10 cellular contexts compared by ENCODE assay signal in genomic region chr19:7292352-7292949, GRCh38. TPM values are rescaled to one million over a fixed set of nuclear protein-coding genes. Genes with fewer than 3 reads are reported as not detected.
DNase-seq lines count a peak whose midpoint lies in the region; ATAC-seq and TF ChIP-seq lines count a peak whose summit lies in the region.
"Had no signal": no experiment of that assay in that cellular context is flagged by ENCODE, and none has a peak within 500 bp of the region (broad histone marks: within the 10 kb centered on the region; RNA-seq: fewer than 3 reads in every experiment).

No MANE protein-coding gene starts in this region.

- H3K4me3 ChIP-seq in lung (peak overlapping the region; percentile 36), tibial nerve (peak overlapping the region; percentile 79 to 93 (median 92)), WERI-Rb-1 (ENCODE audit: low read depth, low read length) (no peak overlapping the region)

- H3K4me1 ChIP-seq in lung (ENCODE audit: control insufficient read depth in 2 of 2, insufficient read depth in 2 of 2, low read length in 2 of 2): peaks cover 0 to 8% of the 10 kb centered on the region in 2 donors
- H3K4me1 ChIP-seq in tibial nerve: peaks cover 0 to 37% (median 12%) of the 10 kb centered on the region in 4 donors

- no peak for DNase-seq in activated naive CD4-positive, alpha-beta T cell treated with anti-CD3 and anti-CD28 coated beads for 36 hours
- no peak for DNase-seq in activated naive CD4-positive, alpha-beta T cell treated with anti-CD3 and anti-CD28 coated beads, Interleukin-2, amount 50 U/mL, for 72 hours (ENCODE audit: low spot score in 2 of 2)
- no peak for DNase-seq in activated naive CD8-positive, alpha-beta T cell treated with anti-CD3 and anti-CD28 coated beads, Interleukin-2, amount 10 ng/mL, durations not matched to agents 7 days and 5 days
- DNase-seq in lung (ENCODE audit: low spot score) (no peak), tibial nerve (ENCODE audit: low spot score in 2 of 2) (no peak), WERI-Rb-1 (no peak), NCI-H2081 (lab: John Stamatoyannopoulos, UW) (no peak), H4 (ENCODE audit: low spot score) (no peak)
- DNase-seq: DMS79, NCI-H446 had no signal

- ATAC-seq in activated naive CD4-positive, alpha-beta T cell treated with anti-CD3 and anti-CD28 coated beads, Interleukin-2, amount 50 U/mL, for 72 hours: no peak
- ATAC-seq in activated naive CD8-positive, alpha-beta T cell treated with anti-CD3 and anti-CD28 coated beads, Interleukin-2, amount 10 ng/mL, durations not matched to agents 7 days and 5 days (ENCODE audit: low read depth): no peak
- ATAC-seq in lung (ENCODE audit: insufficient read depth, low FRiP score): no peak

- TF ChIP-seq EP300 in tibial nerve (IDR thresholded peaks at IDR 0.05): no peak

- H3K4me3 Mint-ChIP-seq in activated naive CD4-positive, alpha-beta T cell treated with anti-CD3 and anti-CD28 coated beads for 36 hours: peak overlapping the region; percentile 34
- H3K4me3 Mint-ChIP-seq in activated naive CD8-positive, alpha-beta T cell treated with anti-CD3 and anti-CD28 coated beads, Interleukin-2, amount 10 ng/mL, durations not matched to agents 7 days and 5 days: peak overlapping the region; percentile 35

- peaks cover 31% of the 10 kb centered on the region for H3K27me3 Mint-ChIP-seq in activated naive CD4-positive, alpha-beta T cell treated with anti-CD3 and anti-CD28 coated beads for 36 hours (ENCODE audit: low read depth)
- peaks cover 52% of the 10 kb centered on the region for H3K27me3 Mint-ChIP-seq in activated naive CD8-positive, alpha-beta T cell treated with anti-CD3 and anti-CD28 coated beads, Interleukin-2, amount 10 ng/mL, durations not matched to agents 7 days and 5 days

- H3K27ac ChIP-seq in lung (ENCODE audit: low read depth in 1 of 2, low read length in 1 of 2) (peak overlapping the region in 1 of 2 donors; percentile 98), tibial nerve (peak overlapping the region; percentile 71 to 96 (median 87)), WERI-Rb-1 (no peak overlapping the region)

- H3K27me3 ChIP-seq in lung (ENCODE audit: control insufficient read depth, insufficient read depth) (no peaks in the 10 kb centered on the region), tibial nerve (no peaks in the 10 kb centered on the region), WERI-Rb-1 (ENCODE audit: insufficient read depth, low read depth, severe bottlenecking) (no peaks in the 10 kb centered on the region)

- TF ChIP-seq CTCF in lung (IDR thresholded peaks at IDR 0.05; ENCODE audit: control extremely low read depth, extremely low read depth) (no peak), tibial nerve (IDR thresholded peaks at IDR 0.05) (no peak), WERI-Rb-1 (IDR thresholded peaks at IDR 0.05; ENCODE audit: low read depth, low read length) (no peak)

- WGBS in lung, 2 donors: 64 to 67% methylated on average over 12 of the region's 12 CpGs
- 70% methylated on average over 12 of the region's 12 CpGs for WGBS in tibial nerve, 2 donors

- intact Hi-C loops in activated naive CD4-positive, alpha-beta T cell treated with anti-CD3 and anti-CD28 coated beads for 36 hours (cut with micrococcal nuclease): no loop called here

- H3K36me3 ChIP-seq in lung (ENCODE audit: control insufficient read depth in 2 of 2, insufficient read depth in 2 of 2, low read length in 2 of 2): no peaks in the 10 kb centered on the region
- no peaks in the 10 kb centered on the region for H3K36me3 ChIP-seq in tibial nerve
- H3K36me3 ChIP-seq in WERI-Rb-1: 0 out of 2 replicates have a peak, but pooled peaks cover 3% of the 10 kb centered on the region

- POLR2A ChIA-PET in activated naive CD8-positive, alpha-beta T cell treated with anti-CD3 and anti-CD28 coated beads, Interleukin-2, amount 10 ng/mL, durations not matched to agents 7 days and 5 days (lab: Charles Lee): no interaction called here

- H3K36me3 Mint-ChIP-seq in activated naive CD4-positive, alpha-beta T cell treated with anti-CD3 and anti-CD28 coated beads for 36 hours (ENCODE audit: low read depth): no peaks in the 10 kb centered on the region
- H3K36me3 Mint-ChIP-seq in activated naive CD4-positive, alpha-beta T cell treated with anti-CD3 and anti-CD28 coated beads, Interleukin-2, amount 50 U/mL, for 72 hours: no peaks in the 10 kb centered on the region
- no peaks in the 10 kb centered on the region for H3K36me3 Mint-ChIP-seq in activated naive CD8-positive, alpha-beta T cell treated with anti-CD3 and anti-CD28 coated beads, Interleukin-2, amount 10 ng/mL, durations not matched to agents 7 days and 5 days

- H3K9me3 ChIP-seq in lung (ENCODE audit: control insufficient read depth in 2 of 2, insufficient read depth in 1 of 2, low read length in 1 of 2): no peaks in the 10 kb centered on the region
- H3K9me3 ChIP-seq in tibial nerve: no peaks in the 10 kb centered on the region
- H3K9me3 ChIP-seq in WERI-Rb-1 (ENCODE audit: severe bottlenecking): peaks cover 5% of the 10 kb centered on the region

- CTCF ChIA-PET in activated naive CD4-positive, alpha-beta T cell treated with anti-CD3 and anti-CD28 coated beads for 36 hours (lab: Charles Lee): no interaction called here

- no peak overlapping the region for H3K27ac Mint-ChIP-seq in activated naive CD4-positive, alpha-beta T cell treated with anti-CD3 and anti-CD28 coated beads for 36 hours
- no peak overlapping the region for H3K27ac Mint-ChIP-seq in activated naive CD4-positive, alpha-beta T cell treated with anti-CD3 and anti-CD28 coated beads, Interleukin-2, amount 50 U/mL, for 72 hours
- H3K27ac Mint-ChIP-seq in activated naive CD8-positive, alpha-beta T cell treated with anti-CD3 and anti-CD28 coated beads, Interleukin-2, amount 10 ng/mL, durations not matched to agents 7 days and 5 days: no peak overlapping the region

- no peaks in the 10 kb centered on the region for H3K9me3 Mint-ChIP-seq in activated naive CD4-positive, alpha-beta T cell treated with anti-CD3 and anti-CD28 coated beads for 36 hours
- no peaks in the 10 kb centered on the region for H3K9me3 Mint-ChIP-seq in activated naive CD4-positive, alpha-beta T cell treated with anti-CD3 and anti-CD28 coated beads, Interleukin-2, amount 50 U/mL, for 72 hours
- no peaks in the 10 kb centered on the region for H3K9me3 Mint-ChIP-seq in activated naive CD8-positive, alpha-beta T cell treated with anti-CD3 and anti-CD28 coated beads, Interleukin-2, amount 10 ng/mL, durations not matched to agents 7 days and 5 days

- no peak for TF ChIP-seq POLR2A in tibial nerve (IDR thresholded peaks at IDR 0.05)

- H3K4me1 Mint-ChIP-seq in activated naive CD4-positive, alpha-beta T cell treated with anti-CD3 and anti-CD28 coated beads for 36 hours (ENCODE audit: low read depth): peaks cover 9% of the 10 kb centered on the region
- peaks cover 2% of the 10 kb centered on the region for H3K4me1 Mint-ChIP-seq in activated naive CD8-positive, alpha-beta T cell treated with anti-CD3 and anti-CD28 coated beads, Interleukin-2, amount 10 ng/mL, durations not matched to agents 7 days and 5 days

RNA-seq across cellular contexts. Expression of gene INSR, which starts 1.8 kb away (rescaled TPM):
- total RNA-seq in activated naive CD4-positive, alpha-beta T cell treated with anti-CD3 and anti-CD28 coated beads for 36 hours: 1 to 10 TPM; 3.7 to 3.9 TPM
- total RNA-seq in activated naive CD4-positive, alpha-beta T cell treated with anti-CD3 and anti-CD28 coated beads, Interleukin-2, amount 50 U/mL, for 72 hours: 1 to 10 TPM; 3.6 TPM
- under 1 TPM; 0.65 to 0.89 TPM for total RNA-seq in activated naive CD8-positive, alpha-beta T cell treated with anti-CD3 and anti-CD28 coated beads, Interleukin-2, amount 10 ng/mL, durations not matched to agents 7 days and 5 days
- total RNA-seq in lung (10 to 100 TPM; 31.9 to 64.6 TPM), tibial nerve (100 to 1,000 TPM; 150 to 420 (median 196) TPM)
- polyA plus RNA-seq in lung: 1 to 10 TPM; 5.8 to 9.8 TPM
- total RNA-seq in H4 (2014; rRNA removed; shearing (Covaris generic)): 3.3 and 3.8 TPM in 2 replicates

RNA-seq across cellular contexts. Expression of gene ARHGEF18, which starts 56.3 kb away (rescaled TPM):
- total RNA-seq in activated naive CD4-positive, alpha-beta T cell treated with anti-CD3 and anti-CD28 coated beads for 36 hours: 10 to 100 TPM; 24.6 to 28.7 TPM
- total RNA-seq in activated naive CD4-positive, alpha-beta T cell treated with anti-CD3 and anti-CD28 coated beads, Interleukin-2, amount 50 U/mL, for 72 hours: 10 to 100 TPM; 30.1 to 36.0 TPM
- total RNA-seq in activated naive CD8-positive, alpha-beta T cell treated with anti-CD3 and anti-CD28 coated beads, Interleukin-2, amount 10 ng/mL, durations not matched to agents 7 days and 5 days: 10 to 100 TPM; 48.9 to 51.3 TPM
- total RNA-seq in lung (10 to 100 TPM; 39.9 to 55.6 TPM), tibial nerve (10 to 100 TPM; 19.9 to 58.5 (median 31.9) TPM)
- polyA plus RNA-seq in lung: 10 to 100 TPM; 22.8 to 31.0 TPM
- 24.7 and 27.4 TPM in 2 replicates for total RNA-seq in H4 (2014; rRNA removed; shearing (Covaris generic))
